Comparison of ENCODE assay signal across 17 cellular contexts in the genomic region with DNA sequence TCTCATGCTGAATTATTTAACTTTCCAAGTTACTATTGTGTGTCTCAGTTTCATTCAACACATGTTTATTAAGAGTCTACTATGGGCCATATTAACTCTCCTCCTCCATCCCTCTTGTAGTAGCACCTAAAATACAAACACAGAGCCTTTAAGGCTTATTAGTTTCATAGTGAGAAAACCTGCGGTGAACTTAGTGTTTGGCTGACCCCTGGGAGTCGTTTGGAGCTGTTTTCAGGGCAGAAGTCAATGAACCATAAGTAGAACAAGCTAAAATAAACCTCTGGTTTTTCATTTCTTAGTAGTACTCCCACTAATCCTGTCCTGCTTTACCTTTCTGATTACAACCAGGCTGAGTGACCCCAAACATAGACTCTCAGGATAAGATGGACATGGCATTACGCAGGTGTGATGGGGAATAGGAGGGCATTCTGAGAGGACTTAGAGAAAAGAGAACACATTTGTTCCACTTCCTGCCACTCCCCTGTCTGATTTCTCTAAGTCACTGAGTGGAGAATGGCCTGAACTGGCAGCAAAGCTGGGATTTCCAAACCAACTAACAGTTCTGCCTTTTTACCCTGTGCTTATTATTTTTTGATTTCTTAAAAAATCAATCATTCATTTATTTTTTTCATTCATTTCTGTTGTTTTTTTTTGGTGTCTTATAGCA.
DNase-seq lines count a peak whose midpoint lies in the region; ATAC-seq lines count a peak whose summit lies in the region.
"Had no signal": no experiment of that assay in that cellular context is flagged by ENCODE, and none has a peak within 500 bp of the region (broad histone marks: within the 10 kb centered on the region; RNA-seq: fewer than 3 reads in every experiment).

No MANE protein-coding gene starts in this region.

- ATAC-seq in GM18498 (IDR thresholded peaks at IDR 0.05; ENCODE audit: unreplicated experiment) (peak; percentile 68), GM19395 (IDR thresholded peaks at IDR 0.05; ENCODE audit: unreplicated experiment) (peak; percentile 79), HG02840 (IDR thresholded peaks at IDR 0.05; ENCODE audit: low FRiP score, unreplicated experiment) (peak; percentile 55), HG03442 (IDR thresholded peaks at IDR 0.05; ENCODE audit: unreplicated experiment) (peak; percentile 73)
- ATAC-seq: activated CD8-positive, alpha-beta T cell treated with anti-CD3 and anti-CD28 coated beads for 36 hours; activated T-helper 17 cell treated with anti-CD3 and anti-CD28 coated beads, Interleukin-2, amount 50 U/mL, for 72 hours had no signal

- no peak for DNase-seq in activated CD4-positive, CD25-positive, alpha-beta regulatory T cell (lab: John Stamatoyannopoulos, UW)
- DNase-seq in cortex of kidney (lab: John Stamatoyannopoulos, UW) (no peak), DMS 273 treated with DMSO at 0.1 percent for 48 hours (lab: John Stamatoyannopoulos, UW) (no peak), NOMO-1 (lab: John Stamatoyannopoulos, UW; ENCODE audit: unreplicated experiment in 2 of 2) (no peak)
- DNase-seq: ACHN; activated CD8-positive, alpha-beta T cell treated with anti-CD3 and anti-CD28 coated beads for 36 hours; amygdala; Caco-2; GF-D8; NCI-H510A treated with DMSO at 0.1 percent for 48 hours; occipital lobe; stomach had no signal
